9 cellular contexts compared by ENCODE assay signal in genomic region chr2:16900405-16901025, GRCh38.
DNase-seq lines count a peak whose midpoint lies in the region; ATAC-seq, FAIRE-seq and TF ChIP-seq lines count a peak whose summit lies in the region.
"Had no signal": no experiment of that assay in that cellular context is flagged by ENCODE, and none has a peak within 500 bp of the region (broad histone marks: within the 10 kb centered on the region; RNA-seq: fewer than 3 reads in every experiment).

No MANE protein-coding gene starts in this region.

- TF ChIP-seq EP300 in K562 (IDR thresholded peaks at IDR 0.05; ENCODE audit: low read length): no peak

- H3K4me1 ChIP-seq in K562 (replicated peaks in 1 of 2; ENCODE audit: control insufficient read depth in 2 of 2, insufficient read depth in 2 of 2, low read length in 2 of 2): no peaks in the 10 kb centered on the region

- 0 out of 2 replicates have a peak overlapping the region, but pooled peaks have one; percentile 25 for H2AFZ ChIP-seq in K562 (ENCODE audit: low read depth, low read length)

- POLR2A ChIA-PET in K562 (lab: Yijun Ruan, JAX): no interaction called here

- no peaks in the 10 kb centered on the region for H4K20me1 ChIP-seq in K562 (replicated peaks; ENCODE audit: control insufficient read depth, insufficient read depth, low read length)

- H3K9me1 ChIP-seq in K562 (ENCODE audit: control insufficient read depth, insufficient read depth, low read length): no peaks in the 10 kb centered on the region

- H3K27me3 ChIP-seq in K562 (ENCODE audit: control insufficient read depth in 2 of 2, insufficient read depth in 2 of 2, low read length in 2 of 2): no peaks in the 10 kb centered on the region

- H3K27me3 Mint-ChIP-seq in progenitor cell of endocrine pancreas: no peaks in the 10 kb centered on the region

- TF ChIP-seq RAD21 in K562 (CRISPR knock-in tag; conservative IDR thresholded peaks at IDR 0.05 in 1 of 2, IDR thresholded peaks at IDR 0.05 in 1 of 2): peak; percentile 45 to 72

- no TSS peak for BruUV-seq in K562 (replicated peaks; lab: Mats Ljungman, UMichigan)

- no peaks in the 10 kb centered on the region for H3K9me3 ChIP-seq in K562 (replicated peaks; ENCODE audit: control insufficient read depth, insufficient read depth, low read depth, low read length)

- H3K9me3 Mint-ChIP-seq in progenitor cell of endocrine pancreas (ENCODE audit: low read depth): peaks cover 6% of the 10 kb centered on the region

- DNase-seq in GM13977 (ENCODE audit: low spot score) (peak; percentile 4), H4 (ENCODE audit: low spot score) (peak; percentile 10), LHCN-M2 (ENCODE audit: low read depth) (peak; percentile 24), K562 (ENCODE audit: extremely low read depth in 1 of 4, low spot score in 3 of 4) (peak in 3 of 4 experiments; percentile 10 to 62 (median 11)), progenitor cell of endocrine pancreas (ENCODE audit: low spot score, unreplicated experiment) (no peak), NCI-H524 treated with DMSO at 0.1 percent for 48 hours (lab: John Stamatoyannopoulos, UW) (no peak), NCI-H2081 treated with DMSO at 0.1 percent for 48 hours (lab: John Stamatoyannopoulos, UW) (no peak), NCI-H1417 (lab: John Stamatoyannopoulos, UW) (no peak)

- H3K4me1 Mint-ChIP-seq in progenitor cell of endocrine pancreas (ENCODE audit: low read depth): no peaks in the 10 kb centered on the region

- under 1% methylated on average over 6 of the region's 6 CpGs for WGBS in K562 (ENCODE audit: insufficient coverage, low coverage, missing lambda C conversion rate)

- no peak for TF ChIP-seq POLR2A in K562 (conservative IDR thresholded peaks at IDR 0.05)

- H3K4me3 ChIP-seq in K562: no peak overlapping the region
- H3K4me3 ChIP-seq: skin epidermis had no signal

- H3K4me2 ChIP-seq in K562 (ENCODE audit: insufficient read depth, low read length): no peak overlapping the region

- H3K27ac Mint-ChIP-seq in progenitor cell of endocrine pancreas: no peak overlapping the region

- no peaks in the 10 kb centered on the region for H3K36me3 ChIP-seq in K562 (ENCODE audit: control insufficient read depth, insufficient read depth, low read length)

- FAIRE-seq in K562 (lab: Jason Lieb, UNC): peak; percentile 70

- H3K36me3 Mint-ChIP-seq in progenitor cell of endocrine pancreas (ENCODE audit: insufficient read depth): no peaks in the 10 kb centered on the region

- no peak overlapping the region for H3K9ac ChIP-seq in K562 (ENCODE audit: insufficient read depth in 1 of 2, low read depth in 2 of 2, low read length in 2 of 2)

- in situ Hi-C loops in GM13977 (cut with MboI; ENCODE audit: low pct_unique_long_range_greater_than_20kb, low sequenced_read_pairs, unreplicated experiment) (no loop called here), K562 (cut with MboI) (no loop called here)

- TF ChIP-seq CTCF in GM13977 (IDR thresholded peaks at IDR 0.05; ENCODE audit: extremely low read depth, insufficient read depth, missing control alignments) (peak; percentile 95), K562 (IDR thresholded peaks at IDR 0.05 in 2 of 3, conservative IDR thresholded peaks at IDR 0.05 in 1 of 3; ENCODE audit: insufficient read depth in 2 of 3, low read depth in 1 of 3, low read length in 3 of 3) (peak; percentile 87 to 100 (median 99)), progenitor cell of endocrine pancreas (IDR thresholded peaks at IDR 0.05; ENCODE audit: unreplicated experiment) (peak; percentile 74)

- intact Hi-C loops in K562 (cut with micrococcal nuclease): loop anchor here (1.0 to 5.0 kb wide), 2 partner anchors 127 to 288 kb away; no protein-coding TSS in a partner anchor

- CTCF ChIA-PET in K562 (lab: Yijun Ruan, JAX; ENCODE audit: low intra/inter-chr PET ratio): interaction anchor here (0.6 to 1.4 kb wide), 2 partner anchors 127 to 1139 kb away, joined by 3 to 13 read pairs; no protein-coding TSS in a partner anchor

- ATAC-seq in K562: peak; percentile 95

- H3K79me2 ChIP-seq in K562 (ENCODE audit: control insufficient read depth, insufficient read depth, low read length): no peaks in the 10 kb centered on the region

- no peak overlapping the region for H3K27ac ChIP-seq in K562 (ENCODE audit: extremely low read depth, low read depth, low read length)
- H3K27ac ChIP-seq: skin epidermis had no signal

- H3K4me3 Mint-ChIP-seq in progenitor cell of endocrine pancreas (ENCODE audit: low read depth): no peak overlapping the region

TF ChIP-seq in K562, 482 proteins besides CTCF, POLR2A, EP300 and RAD21:
- 0 out of 2 replicates have a peak, but pooled peaks have one; percentile 18 for TF ChIP-seq JUND (IDR thresholded peaks at IDR 0.05; ENCODE audit: borderline replicate concordance, low read depth, low read length)
- no peak for TF ChIP-seq JUND (tag; IDR thresholded peaks at IDR 0.05; ENCODE audit: borderline replicate concordance, low read depth, low read length)
- no peak for TF ChIP-seq ZNF586 (CRISPR knock-in tag; conservative IDR thresholded peaks at IDR 0.05)
- 0 out of 3 replicates have a peak, but pooled peaks of 1 of the 2 experiments have one; percentile 29 for TF ChIP-seq CBX3 (IDR thresholded peaks at IDR 0.05; ENCODE audit: borderline replicate concordance in 1 of 2, low read length in 2 of 2)
- 0 out of 2 replicates have a peak, but pooled peaks have one; percentile 16 for TF ChIP-seq CREM (IDR thresholded peaks at IDR 0.05; ENCODE audit: low read depth)
- peak; percentile 56 for TF ChIP-seq SMC3 (conservative IDR thresholded peaks at IDR 0.05; ENCODE audit: insufficient read depth, low read depth, low read length)
- peak; percentile 67; the same call in 1 of the 2 replicates for TF ChIP-seq KLF16 (IDR thresholded peaks at IDR 0.05)
- TF ChIP-seq, protein P1, sequence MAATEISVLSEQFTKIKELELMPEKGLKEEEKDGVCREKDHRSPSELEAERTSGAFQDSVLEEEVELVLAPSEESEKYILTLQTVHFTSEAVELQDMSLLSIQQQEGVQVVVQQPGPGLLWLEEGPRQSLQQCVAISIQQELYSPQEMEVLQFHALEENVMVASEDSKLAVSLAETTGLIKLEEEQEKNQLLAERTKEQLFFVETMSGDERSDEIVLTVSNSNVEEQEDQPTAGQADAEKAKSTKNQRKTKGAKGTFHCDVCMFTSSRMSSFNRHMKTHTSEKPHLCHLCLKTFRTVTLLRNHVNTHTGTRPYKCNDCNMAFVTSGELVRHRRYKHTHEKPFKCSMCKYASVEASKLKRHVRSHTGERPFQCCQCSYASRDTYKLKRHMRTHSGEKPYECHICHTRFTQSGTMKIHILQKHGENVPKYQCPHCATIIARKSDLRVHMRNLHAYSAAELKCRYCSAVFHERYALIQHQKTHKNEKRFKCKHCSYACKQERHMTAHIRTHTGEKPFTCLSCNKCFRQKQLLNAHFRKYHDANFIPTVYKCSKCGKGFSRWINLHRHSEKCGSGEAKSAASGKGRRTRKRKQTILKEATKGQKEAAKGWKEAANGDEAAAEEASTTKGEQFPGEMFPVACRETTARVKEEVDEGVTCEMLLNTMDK (IDR thresholded peaks at IDR 0.05; ENCODE audit: borderline replicate concordance, insufficient read depth, low read depth, low read length, poor library complexity, severe bottlenecking): peak; percentile 95
- TF ChIP-seq ETV5 (CRISPR knock-in tag; IDR thresholded peaks at IDR 0.05; ENCODE audit: low read depth): no peak
- TF ChIP-seq KAT2B (IDR thresholded peaks at IDR 0.05; ENCODE audit: low read depth, low read length): peak; percentile 69
- TF ChIP-seq, protein P2, sequence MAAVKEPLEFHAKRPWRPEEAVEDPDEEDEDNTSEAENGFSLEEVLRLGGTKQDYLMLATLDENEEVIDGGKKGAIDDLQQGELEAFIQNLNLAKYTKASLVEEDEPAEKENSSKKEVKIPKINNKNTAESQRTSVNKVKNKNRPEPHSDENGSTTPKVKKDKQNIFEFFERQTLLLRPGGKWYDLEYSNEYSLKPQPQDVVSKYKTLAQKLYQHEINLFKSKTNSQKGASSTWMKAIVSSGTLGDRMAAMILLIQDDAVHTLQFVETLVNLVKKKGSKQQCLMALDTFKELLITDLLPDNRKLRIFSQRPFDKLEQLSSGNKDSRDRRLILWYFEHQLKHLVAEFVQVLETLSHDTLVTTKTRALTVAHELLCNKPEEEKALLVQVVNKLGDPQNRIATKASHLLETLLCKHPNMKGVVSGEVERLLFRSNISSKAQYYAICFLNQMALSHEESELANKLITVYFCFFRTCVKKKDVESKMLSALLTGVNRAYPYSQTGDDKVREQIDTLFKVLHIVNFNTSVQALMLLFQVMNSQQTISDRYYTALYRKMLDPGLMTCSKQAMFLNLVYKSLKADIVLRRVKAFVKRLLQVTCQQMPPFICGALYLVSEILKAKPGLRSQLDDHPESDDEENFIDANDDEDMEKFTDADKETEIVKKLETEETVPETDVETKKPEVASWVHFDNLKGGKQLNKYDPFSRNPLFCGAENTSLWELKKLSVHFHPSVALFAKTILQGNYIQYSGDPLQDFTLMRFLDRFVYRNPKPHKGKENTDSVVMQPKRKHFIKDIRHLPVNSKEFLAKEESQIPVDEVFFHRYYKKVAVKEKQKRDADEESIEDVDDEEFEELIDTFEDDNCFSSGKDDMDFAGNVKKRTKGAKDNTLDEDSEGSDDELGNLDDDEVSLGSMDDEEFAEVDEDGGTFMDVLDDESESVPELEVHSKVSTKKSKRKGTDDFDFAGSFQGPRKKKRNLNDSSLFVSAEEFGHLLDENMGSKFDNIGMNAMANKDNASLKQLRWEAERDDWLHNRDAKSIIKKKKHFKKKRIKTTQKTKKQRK (IDR thresholded peaks at IDR 0.05; ENCODE audit: borderline replicate concordance, low read depth, low read length): no peak

Comparison
In these comparisons a context has a peak if more than half of its experiments do, and no peak if none do; other contexts are left out.
1. DNase-seq: peak in GM13977 (single experiment), H4 (single experiment), LHCN-M2 (single experiment) and K562 (3 of 4); none in progenitor cell of endocrine pancreas (single experiment), NCI-H524 treated with DMSO at 0.1 percent for 48 hours (single experiment), NCI-H2081 treated with DMSO at 0.1 percent for 48 hours (single experiment) and NCI-H1417 (0 of 3).
2. Peak in every context shown above with its lines, with median percentiles within 50 percentile points of each other: CTCF ChIP-seq.